In the genomic region with DNA sequence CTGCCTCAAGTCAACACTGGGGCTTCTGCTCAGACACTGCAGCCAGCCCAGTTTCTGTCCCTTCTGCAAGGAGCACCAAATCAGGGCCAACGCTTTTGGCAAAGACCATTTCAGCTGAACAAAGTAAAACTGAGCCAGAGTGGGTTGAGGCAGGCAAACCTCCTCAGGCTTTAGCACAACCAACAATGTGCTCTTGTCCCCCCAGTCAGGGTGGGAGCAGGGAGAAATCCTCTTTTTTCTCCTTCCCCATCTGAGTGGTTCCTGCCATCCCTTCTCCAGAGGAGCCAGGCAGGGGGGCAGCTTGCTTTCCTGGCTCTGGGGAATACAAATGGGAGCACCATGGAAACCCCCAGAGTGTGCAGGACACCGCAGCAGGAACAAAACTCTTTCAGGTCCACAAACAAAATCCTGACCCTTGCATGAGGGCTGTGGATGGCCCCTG, we compare ENCODE assay signal across 13 cellular contexts. TPM values are rescaled to one million over a fixed set of nuclear protein-coding genes. Genes with fewer than 3 reads are reported as not detected.
DNase-seq lines count a peak whose midpoint lies in the region; ATAC-seq and TF ChIP-seq lines count a peak whose summit lies in the region.
"Had no signal": no experiment of that assay in that cellular context is flagged by ENCODE, and none has a peak within 500 bp of the region (broad histone marks: within the 10 kb centered on the region; RNA-seq: fewer than 3 reads in every experiment).

No MANE protein-coding gene starts in this region.

- TF ChIP-seq POLR2A in esophagus muscularis mucosa (IDR thresholded peaks at IDR 0.05; ENCODE audit: low read depth) = no peak

- TF ChIP-seq EP300 in esophagus muscularis mucosa (IDR thresholded peaks at IDR 0.05) = no peak

- no peaks in the 10 kb centered on the region for H3K9me3 ChIP-seq in esophagus muscularis mucosa
- H3K9me3 ChIP-seq: HAP-1, lower lobe of right lung had no signal

- POLR2A ChIA-PET in activated CD8-positive, alpha-beta T cell treated with anti-CD3 and anti-CD28 coated beads, Interleukin-2, amount 10 ng/mL, durations not matched to agents 7 days and 5 days (lab: Charles Lee) = interaction anchor here (1.4 to 1.6 kb wide), 2 partner anchors 14 to 50 kb away, joined by 5 to 8 read pairs; a partner anchor contains a TSS

- H3K4me2 ChIP-seq in KMS-11 = peak overlapping the region; percentile 99

- H3K27me3 Mint-ChIP-seq in activated CD8-positive, alpha-beta T cell treated with anti-CD3 and anti-CD28 coated beads, Interleukin-2, amount 10 ng/mL, durations not matched to agents 7 days and 5 days (ENCODE audit: low read depth) = no peaks in the 10 kb centered on the region

- peaks cover 81% of the 10 kb centered on the region for H3K36me3 Mint-ChIP-seq in activated CD8-positive, alpha-beta T cell treated with anti-CD3 and anti-CD28 coated beads, Interleukin-2, amount 10 ng/mL, durations not matched to agents 7 days and 5 days (ENCODE audit: low read depth)

- H3K4me1 ChIP-seq in KMS-11 (ENCODE audit: low read depth, poor library complexity, severe bottlenecking) (peaks cover 100% of the 10 kb centered on the region), esophagus muscularis mucosa (peaks cover 5 to 100% (median 99%) of the 10 kb centered on the region in 4 donors)
- H3K4me1 ChIP-seq: HAP-1 had no signal

- peaks cover 89% of the 10 kb centered on the region for H3K4me1 Mint-ChIP-seq in activated CD8-positive, alpha-beta T cell treated with anti-CD3 and anti-CD28 coated beads, Interleukin-2, amount 10 ng/mL, durations not matched to agents 7 days and 5 days (ENCODE audit: low read depth)

- H2AFZ ChIP-seq in KMS-11 (ENCODE audit: low read depth) = no peak overlapping the region

- DNase-seq in activated CD8-positive, alpha-beta T cell treated with anti-CD3 and anti-CD28 coated beads, Interleukin-2, amount 10 ng/mL, durations not matched to agents 7 days and 5 days = no peak
- DNase-seq in esophagus muscularis mucosa (ENCODE audit: extremely low spot score) (no peak), putamen (ENCODE audit: low spot score) (peak; percentile 71), NCI-H2171 (lab: John Stamatoyannopoulos, UW) (no peak), NCI-H2227 treated with DMSO at 0.1 percent for 48 hours (lab: John Stamatoyannopoulos, UW) (no peak)
- DNase-seq in central memory CD4-positive, alpha-beta T cell = no peak
- DNase-seq: lower lobe of right lung, MV-4-11, NCI-H774 had no signal

- intact Hi-C loops in esophagus muscularis mucosa (cut with DNase I) = no loop called here

- H3K9me3 Mint-ChIP-seq in activated CD8-positive, alpha-beta T cell treated with anti-CD3 and anti-CD28 coated beads, Interleukin-2, amount 10 ng/mL, durations not matched to agents 7 days and 5 days (ENCODE audit: insufficient read depth) = no peaks in the 10 kb centered on the region
- H3K9me3 Mint-ChIP-seq: activated T-helper 1 cell treated with anti-CD3 and anti-CD28 coated beads, Interleukin-12 subunit alpha, Interleukin-12 subunit beta, Interleukin-2, Interleukin-4 antibody, amounts not matched to agents 30 ng/mL and 10 ng/mL and 1 ng/mL, durations not matched to agents 14 hours and 24 hours and 36 hours had no signal

- peak overlapping the region; percentile 43 for H3K4me3 Mint-ChIP-seq in activated CD8-positive, alpha-beta T cell treated with anti-CD3 and anti-CD28 coated beads, Interleukin-2, amount 10 ng/mL, durations not matched to agents 7 days and 5 days

- H3K36me3 ChIP-seq in KMS-11 (ENCODE audit: insufficient read depth) (no peaks in the 10 kb centered on the region), esophagus muscularis mucosa (peaks cover 11 to 39% (median 34%) of the 10 kb centered on the region in 4 donors)

- H3K27me3 ChIP-seq in KMS-11 (ENCODE audit: insufficient read depth, low read depth) (no peaks in the 10 kb centered on the region), esophagus muscularis mucosa (no peaks in the 10 kb centered on the region)

- peak overlapping the region; percentile 74 for H3K9ac ChIP-seq in KMS-11

- peaks cover 64% of the 10 kb centered on the region for H3K79me2 ChIP-seq in KMS-11 (ENCODE audit: insufficient read depth, low read depth)

- WGBS in esophagus muscularis mucosa = 74% methylated on average over 2 of the region's 2 CpGs

- H3K27ac ChIP-seq in KMS-11 (peak overlapping the region; percentile 94), esophagus muscularis mucosa (replicated peaks in 1 of 4) (peak overlapping the region; percentile 11 to 93 (median 64))
- H3K27ac ChIP-seq: lower lobe of right lung had no signal

- H4K20me1 ChIP-seq in KMS-11 (ENCODE audit: insufficient read depth) = no peaks in the 10 kb centered on the region

- CTCF ChIA-PET in activated CD8-positive, alpha-beta T cell treated with anti-CD3 and anti-CD28 coated beads, Interleukin-2, amount 10 ng/mL, durations not matched to agents 7 days and 5 days (lab: Charles Lee) = interaction anchor here (1.1 to 13.9 kb wide), 5 partner anchors 10 to 97 kb away, joined by 4 to 228 read pairs (median 9); a partner anchor contains a TSS

- peak overlapping the region; percentile 80 for H3K27ac Mint-ChIP-seq in activated CD8-positive, alpha-beta T cell treated with anti-CD3 and anti-CD28 coated beads, Interleukin-2, amount 10 ng/mL, durations not matched to agents 7 days and 5 days

- ATAC-seq in activated CD8-positive, alpha-beta T cell treated with anti-CD3 and anti-CD28 coated beads, Interleukin-2, amount 10 ng/mL, durations not matched to agents 7 days and 5 days = no peak
- no peak for ATAC-seq in GM19395 (IDR thresholded peaks at IDR 0.05; ENCODE audit: unreplicated experiment)
- ATAC-seq: lower lobe of right lung had no signal

- H3K4me3 ChIP-seq in KMS-11 (IDR thresholded peaks at IDR 0.05; ENCODE audit: insufficient read depth, low read depth, low read length) (no peak overlapping the region), esophagus muscularis mucosa (no peak overlapping the region)
- H3K4me3 ChIP-seq: HAP-1, lower lobe of right lung had no signal

- TF ChIP-seq CTCF in KMS-11 (conservative IDR thresholded peaks at IDR 0.05; ENCODE audit: low read depth, low read length) = no peak
- TF ChIP-seq CTCF in esophagus muscularis mucosa (IDR thresholded peaks at IDR 0.05) = no peak

RNA-seq across cellular contexts. Expression of a gene that starts 14.3 kb away (rescaled TPM):
- total RNA-seq in activated CD8-positive, alpha-beta T cell treated with anti-CD3 and anti-CD28 coated beads, Interleukin-2, amount 10 ng/mL, durations not matched to agents 7 days and 5 days = 10 to 100 TPM; 43.2 to 48.4 TPM
- total RNA-seq in esophagus muscularis mucosa = 100 to 1,000 TPM in 3 of 4 donors, 10 to 100 TPM in 1; 96.4 to 201 (median 159) TPM

RNA-seq across cellular contexts. Expression of a gene that starts 48.7 kb away (rescaled TPM):
- total RNA-seq in activated CD8-positive, alpha-beta T cell treated with anti-CD3 and anti-CD28 coated beads, Interleukin-2, amount 10 ng/mL, durations not matched to agents 7 days and 5 days = 10 to 100 TPM; 60.7 to 61.1 TPM
- 10 to 100 TPM; 26.8 to 38.3 (median 31.1) TPM for total RNA-seq in esophagus muscularis mucosa

RNA-seq across cellular contexts. Expression of a gene that starts 50.9 kb away (rescaled TPM):
- total RNA-seq in activated CD8-positive, alpha-beta T cell treated with anti-CD3 and anti-CD28 coated beads, Interleukin-2, amount 10 ng/mL, durations not matched to agents 7 days and 5 days = 1 to 10 TPM; 1.1 to 1.6 TPM
- 10 to 100 TPM in 1 of 4 donors, 1 to 10 TPM in 3; 4.2 to 38.3 (median 6.9) TPM for total RNA-seq in esophagus muscularis mucosa
